ENCODE assay signal across 7 cellular contexts in the genomic region with DNA sequence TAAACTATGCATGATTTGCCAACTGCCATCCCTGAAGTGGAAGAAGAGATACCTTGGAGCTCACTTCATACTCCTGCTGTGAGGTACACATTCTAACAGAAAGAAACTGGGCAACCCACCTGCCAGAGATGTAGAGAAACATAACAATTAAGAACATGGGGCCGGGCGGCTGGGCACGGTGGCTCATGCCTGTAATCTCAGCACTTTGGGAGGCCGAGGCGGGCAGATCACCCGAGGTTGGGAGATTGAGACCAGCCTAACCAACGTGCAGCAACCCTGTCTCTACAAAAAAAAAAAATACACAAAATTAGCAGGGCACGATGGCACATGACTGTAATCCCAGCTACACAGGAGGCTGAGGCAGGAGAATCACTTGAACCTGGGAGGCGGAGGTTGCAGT.
"Had no signal": no experiment of that assay in that cellular context is flagged by ENCODE, and none has a peak within 500 bp of the region (broad histone marks: within the 10 kb centered on the region; RNA-seq: fewer than 3 reads in every experiment).

No MANE protein-coding gene starts in this region.

- DNase-seq: GM23248, GOT3, H7, HFFc6 had no signal

- H3K4me1 ChIP-seq: HAP-1 had no signal

- H3K4me3 ChIP-seq: GM23248, HAP-1 had no signal

- H3K9me3 ChIP-seq: HAP-1 had no signal

- H3K27ac ChIP-seq: GM23248, HL-60 had no signal

- H3K4me3 Mint-ChIP-seq: HFFc6, IgD-negative memory B cell had no signal

- H3K36me3 ChIP-seq: HAP-1 had no signal

- H3K4me1 Mint-ChIP-seq: IgD-negative memory B cell had no signal

- H3K9ac ChIP-seq: GM23248 had no signal

- H2AFZ ChIP-seq: GM23248 had no signal

- H3K27ac Mint-ChIP-seq: HFFc6, IgD-negative memory B cell had no signal

- H3K27me3 Mint-ChIP-seq: IgD-negative memory B cell had no signal
